In genomic region chr6:155837474-155837873, GRCh38 we compare ENCODE assay signal across 1 cellular context.
TF ChIP-seq lines count a peak whose summit lies in the region.

No MANE protein-coding gene starts in this region.

TF ChIP-seq in K562, 482 proteins besides CTCF, POLR2A, EP300 and RAD21 (continued from another document):
- TF ChIP-seq, protein P1, sequence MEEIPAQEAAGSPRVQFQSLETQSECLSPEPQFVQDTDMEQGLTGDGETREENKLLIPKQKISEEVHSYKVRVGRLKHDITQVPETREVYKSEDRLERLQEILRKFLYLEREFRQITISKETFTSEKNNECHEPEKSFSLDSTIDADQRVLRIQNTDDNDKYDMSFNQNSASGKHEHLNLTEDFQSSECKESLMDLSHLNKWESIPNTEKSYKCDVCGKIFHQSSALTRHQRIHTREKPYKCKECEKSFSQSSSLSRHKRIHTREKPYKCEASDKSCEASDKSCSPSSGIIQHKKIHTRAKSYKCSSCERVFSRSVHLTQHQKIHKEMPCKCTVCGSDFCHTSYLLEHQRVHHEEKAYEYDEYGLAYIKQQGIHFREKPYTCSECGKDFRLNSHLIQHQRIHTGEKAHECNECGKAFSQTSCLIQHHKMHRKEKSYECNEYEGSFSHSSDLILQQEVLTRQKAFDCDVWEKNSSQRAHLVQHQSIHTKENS (CRISPR knock-in tag; IDR thresholded peaks at IDR 0.05), result no peak
- TF ChIP-seq HIVEP1 (CRISPR knock-in tag; IDR thresholded peaks at IDR 0.05) (no peak), MEF2A (IDR thresholded peaks at IDR 0.05; ENCODE audit: control insufficient read depth, low read depth, low read length) (no peak), MIER1 (IDR thresholded peaks at IDR 0.05; ENCODE audit: low read depth) (no peak), ZNF146 (CRISPR knock-in tag; IDR thresholded peaks at IDR 0.05; ENCODE audit: unreplicated experiment) (no peak)
